ENCODE assay signal across 1 cellular context in genomic region chr6:73382462-73383113, GRCh38.
TF ChIP-seq lines count a peak whose summit lies in the region.

No MANE protein-coding gene starts in this region.

TF ChIP-seq in GM23338, 12 proteins besides CTCF, POLR2A, EP300 and RAD21:
- TF ChIP-seq POLR2AphosphoS5 (IDR thresholded peaks at IDR 0.05; ENCODE audit: low read depth) (no peak), ZNF462 (CRISPR knock-in tag; IDR thresholded peaks at IDR 0.05) (no peak), STAT1 (IDR thresholded peaks at IDR 0.05; ENCODE audit: unreplicated experiment) (no peak), EZH2 (IDR thresholded peaks at IDR 0.05; ENCODE audit: low read depth, unreplicated experiment) (no peak), CREB1 (CRISPR knock-in tag; IDR thresholded peaks at IDR 0.05; ENCODE audit: low read depth) (no peak), JUNB (IDR thresholded peaks at IDR 0.05; ENCODE audit: unreplicated experiment) (no peak), EZH2phosphoT487 (IDR thresholded peaks at IDR 0.05; ENCODE audit: unreplicated experiment) (no peak), ZNF114 (CRISPR knock-in tag; IDR thresholded peaks at IDR 0.05) (no peak), ZNF331 (CRISPR knock-in tag; IDR thresholded peaks at IDR 0.05; ENCODE audit: low read depth) (no peak)
